In genomic region chr12:99444859-99445316, GRCh38 we compare ENCODE assay signal across 13 cellular contexts.
A peak's percentile ranks its signal among the peaks of the same experiment; 100 is the strongest.
DNase-seq lines count a peak whose midpoint lies in the region; ATAC-seq and TF ChIP-seq lines count a peak whose summit lies in the region.
"Had no signal": no experiment of that assay in that cellular context is flagged by ENCODE, and none has a peak within 500 bp of the region (broad histone marks: within the 10 kb centered on the region; RNA-seq: fewer than 3 reads in every experiment).

No MANE protein-coding gene starts in this region.

- H3K79me2 ChIP-seq in mammary epithelial cell (ENCODE audit: insufficient read depth, low read length): no peaks in the 10 kb centered on the region

- H3K27me3 ChIP-seq in mammary epithelial cell (ENCODE audit: insufficient read depth, low read length) (peaks cover 1% of the 10 kb centered on the region), lower lobe of right lung (ENCODE audit: low read depth) (no peaks in the 10 kb centered on the region)
- H3K27me3 ChIP-seq: uterus had no signal

- BruUV-seq in mammary epithelial cell (replicated peaks; lab: Mats Ljungman, UMichigan): no TSS peak
- no TSS peak for BruUV-seq in Calu3 (replicated peaks; lab: Mats Ljungman, UMichigan)

- dilution Hi-C loops in mammary epithelial cell (cut with HindIII; ENCODE audit: low sequenced_read_pairs): no loop called here

- H3K4me3 ChIP-seq in mammary epithelial cell (replicated peaks in 1 of 3; ENCODE audit: insufficient read depth in 1 of 3, low read depth in 2 of 3, low read length in 3 of 3): no peak overlapping the region
- H3K4me3 ChIP-seq in lower lobe of right lung: no peak overlapping the region
- H3K4me3 ChIP-seq: uterus had no signal

- peaks cover 2% of the 10 kb centered on the region for H3K9me3 Mint-ChIP-seq in activated CD4-positive, alpha-beta memory T cell treated with anti-CD3 and anti-CD28 coated beads, Interleukin-2, amount 10 ng/mL, durations not matched to agents 7 days and 5 days
- peaks cover 4% of the 10 kb centered on the region for H3K9me3 Mint-ChIP-seq in Calu3 (ENCODE audit: low read depth, unreplicated experiment)

- no peak overlapping the region for H2AFZ ChIP-seq in mammary epithelial cell (ENCODE audit: low read depth, low read length)

- H3K9me3 ChIP-seq in mammary epithelial cell (replicated peaks; ENCODE audit: insufficient read depth, low read length): no peaks in the 10 kb centered on the region
- no peaks in the 10 kb centered on the region for H3K9me3 ChIP-seq in lower lobe of right lung
- H3K9me3 ChIP-seq: uterus had no signal

- H3K4me1 ChIP-seq in mammary epithelial cell (ENCODE audit: insufficient read depth, low read length): no peaks in the 10 kb centered on the region
- H3K4me1 ChIP-seq in lower lobe of right lung: no peaks in the 10 kb centered on the region
- H3K4me1 ChIP-seq: uterus had no signal

- TF ChIP-seq CTCF in mammary epithelial cell (conservative IDR thresholded peaks at IDR 0.05 in 1 of 2, IDR thresholded peaks at IDR 0.05 in 1 of 2; ENCODE audit: extremely low read depth in 1 of 2, insufficient read depth in 1 of 2, low read depth in 1 of 2, low read length in 2 of 2): no peak
- no peak for TF ChIP-seq CTCF in lower lobe of right lung (IDR thresholded peaks at IDR 0.05)
- no peak for TF ChIP-seq CTCF in Calu3 (IDR thresholded peaks at IDR 0.05; ENCODE audit: unreplicated experiment)

- intact Hi-C loops in mammary epithelial cell (cut with micrococcal nuclease): no loop called here
- intact Hi-C loops in lower lobe of right lung (cut with DNase I): no loop called here
- intact Hi-C loops in Calu3 (cut with micrococcal nuclease; ENCODE audit: unreplicated experiment): no loop called here

- H4K20me1 ChIP-seq in mammary epithelial cell (ENCODE audit: insufficient read depth, low read length): no peaks in the 10 kb centered on the region

- no peaks in the 10 kb centered on the region for H3K36me3 Mint-ChIP-seq in activated CD4-positive, alpha-beta memory T cell treated with anti-CD3 and anti-CD28 coated beads, Interleukin-2, amount 10 ng/mL, durations not matched to agents 7 days and 5 days (ENCODE audit: low read depth)
- no peaks in the 10 kb centered on the region for H3K36me3 Mint-ChIP-seq in Calu3 (ENCODE audit: insufficient read depth, unreplicated experiment)

- H3K27ac ChIP-seq in mammary epithelial cell (ENCODE audit: insufficient read depth, low read depth, low read length) (no peak overlapping the region), lower lobe of right lung (no peak overlapping the region)
- H3K27ac ChIP-seq: uterus had no signal

- H3K36me3 ChIP-seq in mammary epithelial cell (ENCODE audit: insufficient read depth, low read length): no peaks in the 10 kb centered on the region
- H3K36me3 ChIP-seq in lower lobe of right lung: no peaks in the 10 kb centered on the region
- H3K36me3 ChIP-seq: uterus had no signal

- in situ Hi-C loops in Caki2 (cut with HindIII; ENCODE audit: low pct_unique_long_range_greater_than_20kb, low sequenced_read_pairs) (no loop called here), mammary epithelial cell (cut with MboI; ENCODE audit: low sequenced_read_pairs in 2 of 2) (no loop called here)

- CTCF ChIA-PET in mammary epithelial cell (lab: Charles Lee; ENCODE audit: low non-redundant PET) (no interaction called here), Calu3 (lab: Charles Lee) (no interaction called here)
- CTCF ChIA-PET in activated CD4-positive, alpha-beta memory T cell treated with anti-CD3 and anti-CD28 coated beads, Interleukin-2, amount 10 ng/mL, durations not matched to agents 7 days and 5 days (lab: Charles Lee): no interaction called here

- H3K4me1 Mint-ChIP-seq in activated CD4-positive, alpha-beta memory T cell treated with anti-CD3 and anti-CD28 coated beads, Interleukin-2, amount 10 ng/mL, durations not matched to agents 7 days and 5 days: no peaks in the 10 kb centered on the region
- H3K4me1 Mint-ChIP-seq in Calu3 (ENCODE audit: low read depth, unreplicated experiment): no peaks in the 10 kb centered on the region

- H3K27me3 Mint-ChIP-seq in activated CD4-positive, alpha-beta memory T cell treated with anti-CD3 and anti-CD28 coated beads, Interleukin-2, amount 10 ng/mL, durations not matched to agents 7 days and 5 days: no peaks in the 10 kb centered on the region
- H3K27me3 Mint-ChIP-seq in Calu3 (ENCODE audit: unreplicated experiment): no peaks in the 10 kb centered on the region

- ATAC-seq in GM21528 (IDR thresholded peaks at IDR 0.05; ENCODE audit: low FRiP score, unreplicated experiment): peak; percentile 54
- ATAC-seq in HG03354 (IDR thresholded peaks at IDR 0.05; ENCODE audit: poor library complexity, severe bottlenecking, unreplicated experiment): peak; percentile 78
- ATAC-seq in lower lobe of right lung: no peak

- H3K9ac ChIP-seq in mammary epithelial cell (ENCODE audit: insufficient read depth, low read length): no peak overlapping the region

- POLR2A ChIA-PET in activated CD4-positive, alpha-beta memory T cell treated with anti-CD3 and anti-CD28 coated beads, Interleukin-2, amount 10 ng/mL, durations not matched to agents 7 days and 5 days (lab: Charles Lee): no interaction called here

- H3K27ac Mint-ChIP-seq in activated CD4-positive, alpha-beta memory T cell treated with anti-CD3 and anti-CD28 coated beads, Interleukin-2, amount 10 ng/mL, durations not matched to agents 7 days and 5 days: no peak overlapping the region
- H3K27ac Mint-ChIP-seq in Calu3 (ENCODE audit: unreplicated experiment): no peak overlapping the region

- no peak overlapping the region for H3K4me3 Mint-ChIP-seq in activated CD4-positive, alpha-beta memory T cell treated with anti-CD3 and anti-CD28 coated beads, Interleukin-2, amount 10 ng/mL, durations not matched to agents 7 days and 5 days
- no peak overlapping the region for H3K4me3 Mint-ChIP-seq in Calu3 (ENCODE audit: low read depth, unreplicated experiment)

- H3K4me2 ChIP-seq in mammary epithelial cell (ENCODE audit: insufficient read depth, low read depth, low read length): no peak overlapping the region

- peak; percentile 68 for DNase-seq in Caki2 (ENCODE audit: low read depth)
- DNase-seq in mammary epithelial cell: peak; percentile 0
- no peak for DNase-seq in superior temporal gyrus (ENCODE audit: extremely low spot score)
- DNase-seq in activated CD4-positive, alpha-beta memory T cell treated with anti-CD3 and anti-CD28 coated beads, Interleukin-2, amount 10 ng/mL, durations not matched to agents 7 days and 5 days: no peak
- no peak for DNase-seq in lower lobe of right lung
- DNase-seq in Calu3: no peak
- DNase-seq: DMS53, NCI-H510A, posterior cingulate gyrus, Right ventricle myocardium superior, uterus had no signal

Comparison
In these comparisons a context has a peak if more than half of its experiments do, and no peak if none do; other contexts are left out.
1. DNase-seq: peak in Caki2 (single experiment) and mammary epithelial cell (single experiment); none in superior temporal gyrus (single experiment), activated CD4-positive, alpha-beta memory T cell treated with anti-CD3 and anti-CD28 coated beads, Interleukin-2, amount 10 ng/mL, durations not matched to agents 7 days and 5 days (single experiment), lower lobe of right lung (single experiment) and Calu3 (single experiment).
2. ATAC-seq: peak in GM21528 (single experiment) and HG03354 (single experiment); none in lower lobe of right lung (0 of 2).